In the genomic region with DNA sequence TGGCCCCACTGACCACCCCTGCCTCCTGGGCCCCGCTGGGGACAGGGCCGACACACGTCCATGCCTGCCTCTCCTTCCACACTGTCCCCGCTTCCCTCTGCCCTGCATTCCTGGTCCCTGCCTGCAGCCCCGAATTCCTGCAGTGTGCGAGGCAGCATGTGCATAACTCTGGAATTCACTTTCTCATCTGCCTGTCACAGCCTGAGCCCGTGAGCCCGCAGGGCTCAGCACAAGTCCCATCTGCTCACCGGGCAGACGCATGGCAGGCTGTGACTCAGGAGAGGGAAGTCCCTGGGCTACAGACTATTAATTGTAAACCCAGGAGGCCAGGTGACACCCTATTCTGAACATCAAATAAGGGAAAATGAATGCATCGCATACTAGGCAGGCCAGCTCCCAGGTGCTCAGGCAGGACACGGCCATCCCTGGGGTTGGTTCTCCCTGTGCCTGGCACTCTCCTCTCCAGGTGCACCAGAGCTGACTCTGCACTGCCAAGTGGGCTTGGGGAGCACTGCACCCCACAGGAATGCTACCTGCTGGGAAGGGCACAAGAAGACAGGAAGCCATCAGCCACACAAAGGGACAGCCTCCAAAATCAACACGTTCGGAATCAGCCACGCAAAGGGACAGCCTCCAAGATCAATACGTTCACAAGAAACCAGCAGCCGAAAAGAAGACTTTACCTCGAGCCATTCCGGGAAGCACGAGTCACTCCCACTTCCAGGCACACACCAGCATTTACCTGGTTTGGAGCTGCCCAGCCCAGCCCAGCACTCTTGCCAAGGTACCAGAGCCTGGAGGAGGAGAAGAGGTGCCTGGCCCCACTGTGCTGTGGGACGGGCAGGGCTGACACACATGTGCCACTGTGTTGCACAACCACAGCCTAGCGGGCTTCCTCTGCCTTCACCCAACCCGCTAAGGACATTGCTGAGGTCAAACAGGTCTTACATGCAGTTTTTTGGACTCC, we compare ENCODE assay signal across 10 cellular contexts.
DNase-seq lines count a peak whose midpoint lies in the region; ATAC-seq and TF ChIP-seq lines count a peak whose summit lies in the region.
"Had no signal": no experiment of that assay in that cellular context is flagged by ENCODE, and none has a peak within 500 bp of the region (broad histone marks: within the 10 kb centered on the region; RNA-seq: fewer than 3 reads in every experiment).

No MANE protein-coding gene starts in this region.

- H3K9me3 ChIP-seq in adipocyte (ENCODE audit: control insufficient read depth, low read length) (no peaks in the 10 kb centered on the region), lower lobe of right lung (no peaks in the 10 kb centered on the region), esophagus muscularis mucosa (no peaks in the 10 kb centered on the region)
- H3K9me3 ChIP-seq: ovary had no signal

- DNase-seq in A172 (ENCODE audit: low spot score): peak; percentile 86
- DNase-seq in HS-5 (ENCODE audit: low read depth): peak; percentile 22
- DNase-seq in adipocyte (ENCODE audit: low read depth): peak; percentile 4
- no peak for DNase-seq in lower lobe of right lung
- no peak for DNase-seq in esophagus muscularis mucosa (ENCODE audit: extremely low spot score)
- DNase-seq: CD4-positive, CD25-positive, alpha-beta regulatory T cell had no signal

- WGBS in esophagus muscularis mucosa: 64% methylated on average over 19 of the region's 23 CpGs

- H3K27ac ChIP-seq in lower lobe of right lung (no peak overlapping the region), esophagus muscularis mucosa (replicated peaks in 1 of 4) (no peak overlapping the region)
- H3K27ac ChIP-seq: ovary had no signal

- H3K4me1 ChIP-seq in adipocyte (ENCODE audit: control insufficient read depth, insufficient read depth, low read length) (no peaks in the 10 kb centered on the region), lower lobe of right lung (peaks cover 21% of the 10 kb centered on the region), esophagus muscularis mucosa (peaks cover 0 to 5% (median 2%) of the 10 kb centered on the region in 4 donors)

- H3K9ac ChIP-seq in adipocyte (ENCODE audit: low read length): no peak overlapping the region

- TF ChIP-seq EP300 in esophagus muscularis mucosa (IDR thresholded peaks at IDR 0.05): no peak

- peaks cover 21% of the 10 kb centered on the region for H3K27me3 ChIP-seq in adipocyte (replicated peaks; ENCODE audit: control insufficient read depth, insufficient read depth, low read length)
- no peaks in the 10 kb centered on the region for H3K27me3 ChIP-seq in lower lobe of right lung (ENCODE audit: low read depth)
- H3K27me3 ChIP-seq in esophagus muscularis mucosa: peaks cover 0 to 6% (median 0%) of the 10 kb centered on the region in 4 donors
- H3K27me3 ChIP-seq: ovary had no signal

- peak; percentile 37 to 55 for ATAC-seq in lower lobe of right lung
- no peak for ATAC-seq in HG03457 (IDR thresholded peaks at IDR 0.05; ENCODE audit: unreplicated experiment)
- no peak for ATAC-seq in HG03520 (IDR thresholded peaks at IDR 0.05; ENCODE audit: unreplicated experiment)
- ATAC-seq in HG03442 (IDR thresholded peaks at IDR 0.05; ENCODE audit: unreplicated experiment): no peak

- intact Hi-C loops in lower lobe of right lung (cut with DNase I) (no loop called here), esophagus muscularis mucosa (cut with DNase I) (no loop called here)

- no peak for TF ChIP-seq POLR2A in esophagus muscularis mucosa (IDR thresholded peaks at IDR 0.05; ENCODE audit: low read depth)

- no peak overlapping the region for H3K4me3 ChIP-seq in adipocyte (ENCODE audit: low read length)
- no peak overlapping the region for H3K4me3 ChIP-seq in lower lobe of right lung
- H3K4me3 ChIP-seq in esophagus muscularis mucosa: no peak overlapping the region
- H3K4me3 ChIP-seq: ovary had no signal

- no peaks in the 10 kb centered on the region for H3K36me3 ChIP-seq in adipocyte (ENCODE audit: control insufficient read depth, insufficient read depth, low read length, severe bottlenecking)
- no peaks in the 10 kb centered on the region for H3K36me3 ChIP-seq in lower lobe of right lung
- no peaks in the 10 kb centered on the region for H3K36me3 ChIP-seq in esophagus muscularis mucosa
- H3K36me3 ChIP-seq: ovary had no signal

- TF ChIP-seq CTCF in lower lobe of right lung (IDR thresholded peaks at IDR 0.05) (no peak), esophagus muscularis mucosa (IDR thresholded peaks at IDR 0.05) (no peak)

Comparison
In these comparisons a context has a peak if more than half of its experiments do, and no peak if none do; other contexts are left out.
1. DNase-seq: peak in A172 (single experiment), HS-5 (single experiment) and adipocyte (single experiment); none in lower lobe of right lung (single experiment) and esophagus muscularis mucosa (single experiment).
2. ATAC-seq: peak in lower lobe of right lung (2 of 2); none in HG03457 (single experiment), HG03520 (single experiment) and HG03442 (single experiment).